In the genomic region with DNA sequence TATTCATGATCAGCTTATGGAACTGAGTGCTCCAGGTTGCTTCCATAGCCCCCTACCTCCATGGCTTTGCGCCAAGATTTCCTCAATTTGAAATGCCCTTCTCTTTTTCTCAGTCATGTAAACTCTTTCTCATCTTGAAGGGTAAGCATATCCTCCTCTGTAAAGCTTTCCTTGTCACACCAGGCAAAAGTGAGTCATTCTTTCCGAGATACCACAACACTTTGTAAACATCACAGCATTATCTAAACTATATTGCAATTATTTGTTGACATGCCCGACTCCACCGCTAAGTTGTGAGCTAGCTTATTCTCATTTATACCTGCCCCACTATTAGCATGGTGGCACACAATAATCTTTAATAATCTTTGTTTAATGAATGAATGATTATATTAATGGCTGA, we compare ENCODE assay signal across 1 cellular context.
TF ChIP-seq lines count a peak whose summit lies in the region.

No MANE protein-coding gene starts in this region.

TF ChIP-seq in SK-N-SH, 30 proteins besides CTCF, POLR2A, EP300 and RAD21 (continued from another document):
- TF ChIP-seq TAF1 (IDR thresholded peaks at IDR 0.05; ENCODE audit: borderline replicate concordance, low read depth, low read length) (no peak), SIN3A (IDR thresholded peaks at IDR 0.05; ENCODE audit: borderline replicate concordance, low read depth, low read length) (no peak), TCF12 (IDR thresholded peaks at IDR 0.05) (no peak), JUND (IDR thresholded peaks at IDR 0.05) (no peak), FOSL2 (IDR thresholded peaks at IDR 0.05; ENCODE audit: borderline replicate concordance, low read depth) (no peak)
- TF ChIP-seq, protein P1, sequence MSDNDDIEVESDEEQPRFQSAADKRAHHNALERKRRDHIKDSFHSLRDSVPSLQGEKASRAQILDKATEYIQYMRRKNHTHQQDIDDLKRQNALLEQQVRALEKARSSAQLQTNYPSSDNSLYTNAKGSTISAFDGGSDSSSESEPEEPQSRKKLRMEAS (IDR thresholded peaks at IDR 0.05; ENCODE audit: low read depth), result no peak
- TF ChIP-seq, protein P2, sequence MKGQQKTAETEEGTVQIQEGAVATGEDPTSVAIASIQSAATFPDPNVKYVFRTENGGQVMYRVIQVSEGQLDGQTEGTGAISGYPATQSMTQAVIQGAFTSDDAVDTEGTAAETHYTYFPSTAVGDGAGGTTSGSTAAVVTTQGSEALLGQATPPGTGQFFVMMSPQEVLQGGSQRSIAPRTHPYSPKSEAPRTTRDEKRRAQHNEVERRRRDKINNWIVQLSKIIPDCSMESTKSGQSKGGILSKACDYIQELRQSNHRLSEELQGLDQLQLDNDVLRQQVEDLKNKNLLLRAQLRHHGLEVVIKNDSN (IDR thresholded peaks at IDR 0.05; ENCODE audit: borderline replicate concordance, low read depth), result no peak
TF ChIP-seq in SK-N-SH: peak in this region for 0.
